Comparison of ENCODE assay signal across 28 cellular contexts in genomic region chr4:5114911-5115310, GRCh38.
DNase-seq lines count a peak whose midpoint lies in the region; ATAC-seq and TF ChIP-seq lines count a peak whose summit lies in the region.
"Had no signal": no experiment of that assay in that cellular context is flagged by ENCODE, and none has a peak within 500 bp of the region (broad histone marks: within the 10 kb centered on the region; RNA-seq: fewer than 3 reads in every experiment).

No MANE protein-coding gene starts in this region.

- TF ChIP-seq CTCF in Panc1 (IDR thresholded peaks at IDR 0.05): no peak
- no peak for TF ChIP-seq CTCF in colonic mucosa (IDR thresholded peaks at IDR 0.05)

- in situ Hi-C loops in Panc1 (cut with HindIII; ENCODE audit: low pct_unique_long_range_greater_than_20kb, low sequenced_read_pairs): no loop called here

- POLR2A ChIA-PET in Panc1 (lab: Charles Lee): no interaction called here

- H3K4me3 ChIP-seq in Panc1 (ENCODE audit: low read depth in 2 of 2, low read length in 2 of 2) (no peak overlapping the region), colonic mucosa (no peak overlapping the region)
- H3K4me3 ChIP-seq: GM23338, MG63, neural progenitor cell, right atrium auricular region, smooth muscle cell had no signal

- peak; percentile 39 for ATAC-seq in left ventricle myocardium superior
- peak; percentile 48; the same call in 1 of the 2 replicates for ATAC-seq in Panc1
- ATAC-seq: GM23338 had no signal

- BruUV-seq in Panc1 (replicated peaks; lab: Mats Ljungman, UMichigan): no TSS peak

- no peaks in the 10 kb centered on the region for H3K27me3 ChIP-seq in Panc1 (ENCODE audit: control insufficient read depth, insufficient read depth, low read length)
- no peaks in the 10 kb centered on the region for H3K27me3 ChIP-seq in colonic mucosa
- H3K27me3 ChIP-seq: MG63, neural progenitor cell, right atrium auricular region had no signal

- peaks cover 11% of the 10 kb centered on the region for H3K4me1 ChIP-seq in Panc1 (ENCODE audit: control insufficient read depth, insufficient read depth, low read length)
- no peaks in the 10 kb centered on the region for H3K4me1 ChIP-seq in colonic mucosa
- H3K4me1 ChIP-seq: neural progenitor cell, right atrium auricular region had no signal

- intact Hi-C loops in left ventricle myocardium superior (cut with micrococcal nuclease) (no loop called here), cardiac septum (cut with DNase I) (no loop called here), Panc1 (cut with micrococcal nuclease; ENCODE audit: unreplicated experiment) (no loop called here), colonic mucosa (cut with DNase I) (no loop called here)

- H3K27ac ChIP-seq in Panc1 (ENCODE audit: low read length) (no peak overlapping the region), colonic mucosa (no peak overlapping the region)
- H3K27ac ChIP-seq: neural progenitor cell, right atrium auricular region, RWPE1 had no signal

- H3K9me3 ChIP-seq in Panc1 (ENCODE audit: control insufficient read depth, insufficient read depth, low read depth, low read length) (no peaks in the 10 kb centered on the region), colonic mucosa (no peaks in the 10 kb centered on the region)
- H3K9me3 ChIP-seq: MG63, right atrium auricular region had no signal

- DNase-seq in left ventricle myocardium superior (no peak), cardiac septum (ENCODE audit: low spot score) (no peak), Panc1 (ENCODE audit: low read depth, low spot score) (no peak), fibroblast of peridontal ligament (ENCODE audit: extremely low read depth) (peak; percentile 8), T-helper 1 cell (no peak), colonic mucosa (no peak), activated gamma-delta T cell (lab: John Stamatoyannopoulos, UW) (no peak), NCI-H2196 (lab: John Stamatoyannopoulos, UW; ENCODE audit: unreplicated experiment) (no peak)
- DNase-seq: 8988T; activated CD4-positive, alpha-beta T cell treated with anti-CD3 and anti-CD28 coated beads, Interleukin-2, amount 50 U/mL, for 1 hour; activated CD4-positive, CD25-positive, alpha-beta regulatory T cell; activated naive CD4-positive, alpha-beta T cell; activated T-cell treated with anti-CD3 and anti-CD28 coated beads, Interleukin-2, amount 50 U/mL, for 24 hours; CD8-positive, alpha-beta memory T cell; immature natural killer cell; KBM-7; mesendoderm; MG63; NCI-H1105; NCI-H187; NCI-H510A; posterior cingulate gyrus; stimulated activated naive CD4-positive, alpha-beta T cell had no signal

- H3K36me3 ChIP-seq in Panc1 (ENCODE audit: control insufficient read depth, insufficient read depth, low read length): no peaks in the 10 kb centered on the region
- no peaks in the 10 kb centered on the region for H3K36me3 ChIP-seq in colonic mucosa
- H3K36me3 ChIP-seq: MG63, neural progenitor cell, right atrium auricular region had no signal

- no peak overlapping the region for H3K9ac ChIP-seq in colonic mucosa (ENCODE audit: low read depth in 2 of 2, low read length in 2 of 2)
- H3K9ac ChIP-seq: neural progenitor cell had no signal

- CTCF ChIA-PET in Panc1 (lab: Charles Lee): no interaction called here
